1 cellular context compared by ENCODE assay signal in the genomic region with DNA sequence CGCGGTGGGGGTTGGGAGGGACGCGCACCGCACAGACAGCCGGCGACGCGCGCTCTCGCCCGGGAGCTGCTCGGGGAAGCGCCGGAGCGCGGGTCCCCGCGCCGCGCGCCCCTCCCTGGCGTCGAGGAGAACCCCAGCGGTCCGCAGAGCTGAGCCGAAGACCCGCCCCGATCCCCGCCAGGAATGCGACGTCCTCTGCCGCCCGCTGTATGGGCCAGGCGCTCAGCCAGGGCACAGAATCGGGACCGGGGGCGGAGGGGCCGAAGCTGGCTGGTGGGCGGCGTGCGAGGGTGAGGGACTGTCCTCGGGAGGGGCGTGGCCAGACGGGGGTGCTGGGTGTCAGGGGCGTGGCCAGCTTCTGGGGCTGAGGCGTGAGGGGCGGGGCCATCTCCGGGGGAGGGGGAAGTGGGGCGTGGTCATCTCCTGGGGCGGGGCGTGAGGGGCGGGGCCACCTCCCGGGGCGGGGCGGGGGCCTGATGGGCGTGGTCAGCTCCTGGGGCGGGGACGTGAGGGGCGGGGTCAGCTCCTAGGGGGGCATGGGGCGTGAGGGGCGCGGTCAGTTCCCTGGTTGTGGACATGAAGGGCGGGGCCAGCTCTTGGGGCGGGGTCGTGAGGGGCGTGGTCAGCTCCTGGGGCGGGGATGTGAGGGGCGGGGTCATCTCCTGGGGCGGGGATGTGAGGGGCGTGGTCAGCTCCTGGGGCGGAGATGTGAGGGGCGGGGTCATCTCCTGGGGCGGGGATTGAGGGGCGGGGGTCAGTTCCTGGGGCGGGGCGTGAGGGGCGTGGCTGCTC.
TF ChIP-seq lines count a peak whose summit lies in the region.

No MANE protein-coding gene starts in this region.

TF ChIP-seq in K562, 482 proteins besides CTCF, POLR2A, EP300 and RAD21 (continued from another document and continues in another):
- no peak for TF ChIP-seq NCOA2 (IDR thresholded peaks at IDR 0.05; ENCODE audit: partially characterized antibody in 2 of 2)
- TF ChIP-seq GATA2 (CRISPR knock-in tag; IDR thresholded peaks at IDR 0.05) = no peak
- TF ChIP-seq RBM22 (IDR thresholded peaks at IDR 0.05; ENCODE audit: low read depth, low read length, poor library complexity, severe bottlenecking) = no peak
- no peak for TF ChIP-seq RUNX1 (IDR thresholded peaks at IDR 0.05; ENCODE audit: low read depth)
- TF ChIP-seq, protein P1, sequence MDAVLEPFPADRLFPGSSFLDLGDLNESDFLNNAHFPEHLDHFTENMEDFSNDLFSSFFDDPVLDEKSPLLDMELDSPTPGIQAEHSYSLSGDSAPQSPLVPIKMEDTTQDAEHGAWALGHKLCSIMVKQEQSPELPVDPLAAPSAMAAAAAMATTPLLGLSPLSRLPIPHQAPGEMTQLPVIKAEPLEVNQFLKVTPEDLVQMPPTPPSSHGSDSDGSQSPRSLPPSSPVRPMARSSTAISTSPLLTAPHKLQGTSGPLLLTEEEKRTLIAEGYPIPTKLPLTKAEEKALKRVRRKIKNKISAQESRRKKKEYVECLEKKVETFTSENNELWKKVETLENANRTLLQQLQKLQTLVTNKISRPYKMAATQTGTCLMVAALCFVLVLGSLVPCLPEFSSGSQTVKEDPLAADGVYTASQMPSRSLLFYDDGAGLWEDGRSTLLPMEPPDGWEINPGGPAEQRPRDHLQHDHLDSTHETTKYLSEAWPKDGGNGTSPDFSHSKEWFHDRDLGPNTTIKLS (IDR thresholded peaks at IDR 0.05; ENCODE audit: borderline replicate concordance, low read depth) = no peak
- TF ChIP-seq IRF2 (CRISPR knock-in tag; IDR thresholded peaks at IDR 0.05) = no peak
- TF ChIP-seq, protein P2, sequence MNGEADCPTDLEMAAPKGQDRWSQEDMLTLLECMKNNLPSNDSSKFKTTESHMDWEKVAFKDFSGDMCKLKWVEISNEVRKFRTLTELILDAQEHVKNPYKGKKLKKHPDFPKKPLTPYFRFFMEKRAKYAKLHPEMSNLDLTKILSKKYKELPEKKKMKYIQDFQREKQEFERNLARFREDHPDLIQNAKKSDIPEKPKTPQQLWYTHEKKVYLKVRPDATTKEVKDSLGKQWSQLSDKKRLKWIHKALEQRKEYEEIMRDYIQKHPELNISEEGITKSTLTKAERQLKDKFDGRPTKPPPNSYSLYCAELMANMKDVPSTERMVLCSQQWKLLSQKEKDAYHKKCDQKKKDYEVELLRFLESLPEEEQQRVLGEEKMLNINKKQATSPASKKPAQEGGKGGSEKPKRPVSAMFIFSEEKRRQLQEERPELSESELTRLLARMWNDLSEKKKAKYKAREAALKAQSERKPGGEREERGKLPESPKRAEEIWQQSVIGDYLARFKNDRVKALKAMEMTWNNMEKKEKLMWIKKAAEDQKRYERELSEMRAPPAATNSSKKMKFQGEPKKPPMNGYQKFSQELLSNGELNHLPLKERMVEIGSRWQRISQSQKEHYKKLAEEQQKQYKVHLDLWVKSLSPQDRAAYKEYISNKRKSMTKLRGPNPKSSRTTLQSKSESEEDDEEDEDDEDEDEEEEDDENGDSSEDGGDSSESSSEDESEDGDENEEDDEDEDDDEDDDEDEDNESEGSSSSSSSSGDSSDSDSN (IDR thresholded peaks at IDR 0.05; ENCODE audit: borderline replicate concordance in 1 of 2, low read depth in 2 of 2, low read length in 2 of 2) = no peak
- no peak for TF ChIP-seq OTX1 (CRISPR knock-in tag; IDR thresholded peaks at IDR 0.05)
- no peak for TF ChIP-seq HLTF (IDR thresholded peaks at IDR 0.05)
- TF ChIP-seq LARP7 (IDR thresholded peaks at IDR 0.05) = no peak
- TF ChIP-seq BHLHE40 (IDR thresholded peaks at IDR 0.05; ENCODE audit: low read length) = no peak
- TF ChIP-seq SMAD3 (CRISPR knock-in tag; conservative IDR thresholded peaks at IDR 0.05) = no peak
- no peak for TF ChIP-seq MYC (IDR thresholded peaks at IDR 0.05; ENCODE audit: low read depth, low read length)
- TF ChIP-seq MYC (CRISPR knock-in tag; IDR thresholded peaks at IDR 0.05; ENCODE audit: borderline replicate concordance, low read depth) = no peak
- TF ChIP-seq, protein P3, sequence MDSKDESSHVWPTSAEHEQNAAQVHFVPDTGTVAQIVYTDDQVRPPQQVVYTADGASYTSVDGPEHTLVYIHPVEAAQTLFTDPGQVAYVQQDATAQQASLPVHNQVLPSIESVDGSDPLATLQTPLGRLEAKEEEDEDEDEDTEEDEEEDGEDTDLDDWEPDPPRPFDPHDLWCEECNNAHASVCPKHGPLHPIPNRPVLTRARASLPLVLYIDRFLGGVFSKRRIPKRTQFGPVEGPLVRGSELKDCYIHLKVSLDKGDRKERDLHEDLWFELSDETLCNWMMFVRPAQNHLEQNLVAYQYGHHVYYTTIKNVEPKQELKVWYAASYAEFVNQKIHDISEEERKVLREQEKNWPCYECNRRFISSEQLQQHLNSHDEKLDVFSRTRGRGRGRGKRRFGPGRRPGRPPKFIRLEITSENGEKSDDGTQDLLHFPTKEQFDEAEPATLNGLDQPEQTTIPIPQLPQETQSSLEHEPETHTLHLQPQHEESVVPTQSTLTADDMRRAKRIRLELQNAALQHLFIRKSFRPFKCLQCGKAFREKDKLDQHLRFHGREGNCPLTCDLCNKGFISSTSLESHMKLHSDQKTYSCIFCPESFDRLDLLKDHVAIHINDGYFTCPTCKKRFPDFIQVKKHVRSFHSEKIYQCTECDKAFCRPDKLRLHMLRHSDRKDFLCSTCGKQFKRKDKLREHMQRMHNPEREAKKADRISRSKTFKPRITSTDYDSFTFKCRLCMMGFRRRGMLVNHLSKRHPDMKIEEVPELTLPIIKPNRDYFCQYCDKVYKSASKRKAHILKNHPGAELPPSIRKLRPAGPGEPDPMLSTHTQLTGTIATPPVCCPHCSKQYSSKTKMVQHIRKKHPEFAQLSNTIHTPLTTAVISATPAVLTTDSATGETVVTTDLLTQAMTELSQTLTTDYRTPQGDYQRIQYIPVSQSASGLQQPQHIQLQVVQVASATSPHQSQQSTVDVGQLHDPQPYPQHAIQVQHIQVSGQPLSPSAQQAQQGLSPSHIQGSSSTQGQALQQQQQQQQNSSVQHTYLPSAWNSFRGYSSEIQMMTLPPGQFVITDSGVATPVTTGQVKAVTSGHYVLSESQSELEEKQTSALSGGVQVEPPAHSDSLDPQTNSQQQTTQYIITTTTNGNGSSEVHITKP (IDR thresholded peaks at IDR 0.05; ENCODE audit: partially characterized antibody) = no peak
- TF ChIP-seq EZH2 (IDR thresholded peaks at IDR 0.05; ENCODE audit: borderline replicate concordance, low read depth, low read length) = no peak
- no peak for TF ChIP-seq SIN3B (IDR thresholded peaks at IDR 0.05; ENCODE audit: low read depth)
- no peak for TF ChIP-seq CHCHD3 (CRISPR knock-in tag; IDR thresholded peaks at IDR 0.05)
- TF ChIP-seq NCOR1 (IDR thresholded peaks at IDR 0.05) = no peak
- TF ChIP-seq ZKSCAN1 (IDR thresholded peaks at IDR 0.05; ENCODE audit: low read depth, low read length) = no peak
- TF ChIP-seq HNRNPH1 (optimal IDR thresholded peaks at IDR 0.05; ENCODE audit: low read depth, low read length) = no peak
- TF ChIP-seq NFIC (IDR thresholded peaks at IDR 0.05) = peak; percentile 82
- TF ChIP-seq ATF1 (CRISPR knock-in tag; IDR thresholded peaks at IDR 0.05) = no peak
- TF ChIP-seq ATF1 (tag; IDR thresholded peaks at IDR 0.05) = 0 out of 2 replicates have a peak, but pooled peaks have one; percentile 27
- no peak for TF ChIP-seq MTA1 (IDR thresholded peaks at IDR 0.05; ENCODE audit: borderline replicate concordance)
- 0 out of 2 replicates have a peak, but pooled peaks have one; percentile 72 for TF ChIP-seq MTA3 (IDR thresholded peaks at IDR 0.05; ENCODE audit: borderline replicate concordance)
- TF ChIP-seq ZNF699 (CRISPR knock-in tag; IDR thresholded peaks at IDR 0.05; ENCODE audit: insufficient replicate concordance) = no peak
- no peak for TF ChIP-seq ZNF316 (IDR thresholded peaks at IDR 0.05)
- TF ChIP-seq PML (IDR thresholded peaks at IDR 0.05; ENCODE audit: low read length) = no peak
- TF ChIP-seq TRIM28 (IDR thresholded peaks at IDR 0.05) = no peak
- TF ChIP-seq, protein P4, sequence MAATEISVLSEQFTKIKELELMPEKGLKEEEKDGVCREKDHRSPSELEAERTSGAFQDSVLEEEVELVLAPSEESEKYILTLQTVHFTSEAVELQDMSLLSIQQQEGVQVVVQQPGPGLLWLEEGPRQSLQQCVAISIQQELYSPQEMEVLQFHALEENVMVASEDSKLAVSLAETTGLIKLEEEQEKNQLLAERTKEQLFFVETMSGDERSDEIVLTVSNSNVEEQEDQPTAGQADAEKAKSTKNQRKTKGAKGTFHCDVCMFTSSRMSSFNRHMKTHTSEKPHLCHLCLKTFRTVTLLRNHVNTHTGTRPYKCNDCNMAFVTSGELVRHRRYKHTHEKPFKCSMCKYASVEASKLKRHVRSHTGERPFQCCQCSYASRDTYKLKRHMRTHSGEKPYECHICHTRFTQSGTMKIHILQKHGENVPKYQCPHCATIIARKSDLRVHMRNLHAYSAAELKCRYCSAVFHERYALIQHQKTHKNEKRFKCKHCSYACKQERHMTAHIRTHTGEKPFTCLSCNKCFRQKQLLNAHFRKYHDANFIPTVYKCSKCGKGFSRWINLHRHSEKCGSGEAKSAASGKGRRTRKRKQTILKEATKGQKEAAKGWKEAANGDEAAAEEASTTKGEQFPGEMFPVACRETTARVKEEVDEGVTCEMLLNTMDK (IDR thresholded peaks at IDR 0.05; ENCODE audit: borderline replicate concordance, insufficient read depth, low read depth, low read length, poor library complexity, severe bottlenecking) = no peak
- peak; percentile 64; the same call in 1 of the 2 replicates for TF ChIP-seq RB1 (IDR thresholded peaks at IDR 0.05; ENCODE audit: low read depth)
- TF ChIP-seq JUNB (CRISPR knock-in tag; conservative IDR thresholded peaks at IDR 0.05) = no peak
- no peak for TF ChIP-seq SREBF1 (IDR thresholded peaks at IDR 0.05; ENCODE audit: borderline replicate concordance, low read depth, low read length)
- no peak for TF ChIP-seq BCL6 (CRISPR knock-in tag; IDR thresholded peaks at IDR 0.05)
- TF ChIP-seq SETDB1 (IDR thresholded peaks at IDR 0.05; ENCODE audit: low read length) = no peak
- no peak for TF ChIP-seq LCOR (CRISPR knock-in tag; IDR thresholded peaks at IDR 0.05)
- TF ChIP-seq, protein P5, sequence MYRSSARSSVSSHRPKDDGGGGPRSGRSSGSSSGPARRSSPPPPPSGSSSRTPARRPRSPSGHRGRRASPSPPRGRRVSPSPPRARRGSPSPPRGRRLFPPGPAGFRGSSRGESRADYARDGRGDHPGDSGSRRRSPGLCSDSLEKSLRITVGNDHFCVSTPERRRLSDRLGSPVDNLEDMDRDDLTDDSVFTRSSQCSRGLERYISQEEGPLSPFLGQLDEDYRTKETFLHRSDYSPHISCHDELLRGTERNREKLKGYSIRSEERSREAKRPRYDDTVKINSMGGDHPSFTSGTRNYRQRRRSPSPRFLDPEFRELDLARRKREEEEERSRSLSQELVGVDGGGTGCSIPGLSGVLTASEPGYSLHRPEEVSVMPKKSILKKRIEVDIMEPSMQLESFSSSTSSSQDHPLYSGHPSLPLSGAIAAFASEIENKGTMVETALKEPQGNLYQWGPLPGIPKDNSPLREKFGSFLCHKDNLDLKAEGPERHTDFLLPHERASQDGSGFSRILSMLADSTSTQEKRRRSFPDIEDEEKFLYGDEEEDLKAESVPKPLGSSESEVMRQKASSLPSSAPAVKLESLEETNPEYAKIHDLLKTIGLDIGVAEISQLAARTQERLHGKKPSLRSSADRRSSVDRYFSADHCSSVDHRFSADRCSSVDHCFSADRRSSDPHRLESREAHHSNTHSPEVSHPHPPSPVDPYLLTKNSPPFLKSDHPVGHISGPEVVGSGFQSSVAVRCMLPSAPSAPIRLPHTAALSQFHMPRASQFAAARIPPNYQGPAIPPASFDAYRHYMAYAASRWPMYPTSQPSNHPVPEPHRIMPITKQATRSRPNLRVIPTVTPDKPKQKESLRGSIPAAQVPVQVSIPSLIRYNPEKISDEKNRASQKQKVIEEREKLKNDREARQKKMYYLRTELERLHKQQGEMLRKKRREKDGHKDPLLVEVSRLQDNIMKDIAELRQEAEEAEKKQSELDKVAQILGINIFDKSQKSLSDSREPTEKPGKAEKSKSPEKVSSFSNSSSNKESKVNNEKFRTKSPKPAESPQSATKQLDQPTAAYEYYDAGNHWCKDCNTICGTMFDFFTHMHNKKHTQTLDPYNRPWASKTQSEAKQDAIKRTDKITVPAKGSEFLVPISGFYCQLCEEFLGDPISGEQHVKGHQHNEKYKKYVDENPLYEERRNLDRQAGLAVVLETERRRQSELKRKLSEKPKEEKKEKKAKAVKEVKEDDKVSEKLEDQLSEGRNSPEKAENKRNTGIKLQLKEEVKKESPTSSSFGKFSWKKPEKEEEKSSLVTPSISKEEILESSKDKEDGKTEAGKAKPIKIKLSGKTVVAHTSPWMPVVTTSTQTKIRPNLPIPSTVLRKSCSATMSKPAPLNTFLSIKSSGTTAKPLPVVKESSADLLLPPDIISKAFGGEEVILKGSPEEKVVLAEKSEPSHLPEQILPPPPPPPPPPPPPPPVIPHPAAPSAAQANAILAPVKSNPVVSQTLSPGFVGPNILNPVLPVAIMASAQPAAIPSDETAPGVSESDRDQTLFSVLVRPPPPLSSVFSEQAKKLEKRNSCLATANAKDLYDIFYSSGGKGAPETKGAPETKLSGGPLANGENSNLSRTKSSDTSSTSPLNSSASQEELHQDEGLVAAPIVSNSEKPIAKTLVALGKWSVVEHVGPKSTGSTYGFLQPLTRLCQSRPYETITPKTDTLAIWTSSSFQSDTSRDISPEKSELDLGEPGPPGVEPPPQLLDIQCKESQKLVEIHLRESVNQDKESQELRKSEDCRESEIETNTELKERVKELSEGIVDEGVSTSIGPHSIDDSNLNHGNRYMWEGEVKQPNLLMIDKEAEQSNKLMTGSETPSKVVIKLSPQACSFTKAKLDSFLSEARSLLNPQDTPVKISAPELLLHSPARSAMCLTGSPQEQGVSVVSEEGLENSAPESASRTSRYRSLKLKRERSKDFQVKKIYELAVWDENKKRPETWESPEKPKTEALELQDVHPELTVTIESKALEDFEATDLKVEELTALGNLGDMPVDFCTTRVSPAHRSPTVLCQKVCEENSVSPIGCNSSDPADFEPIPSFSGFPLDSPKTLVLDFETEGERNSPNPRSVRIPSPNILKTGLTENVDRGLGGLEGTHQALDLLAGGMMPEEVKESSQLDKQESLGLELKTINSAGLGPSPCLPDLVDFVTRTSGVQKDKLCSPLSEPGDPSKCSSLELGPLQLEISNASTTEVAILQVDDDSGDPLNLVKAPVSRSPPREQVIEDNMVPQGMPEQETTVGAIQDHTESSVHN (IDR thresholded peaks at IDR 0.05; ENCODE audit: borderline replicate concordance in 1 of 2, low read depth in 1 of 2) = no peak
- no peak for TF ChIP-seq POLR2AphosphoS5 (IDR thresholded peaks at IDR 0.05; ENCODE audit: control insufficient read depth, insufficient read depth, low read depth, low read length)
- TF ChIP-seq, protein P6, sequence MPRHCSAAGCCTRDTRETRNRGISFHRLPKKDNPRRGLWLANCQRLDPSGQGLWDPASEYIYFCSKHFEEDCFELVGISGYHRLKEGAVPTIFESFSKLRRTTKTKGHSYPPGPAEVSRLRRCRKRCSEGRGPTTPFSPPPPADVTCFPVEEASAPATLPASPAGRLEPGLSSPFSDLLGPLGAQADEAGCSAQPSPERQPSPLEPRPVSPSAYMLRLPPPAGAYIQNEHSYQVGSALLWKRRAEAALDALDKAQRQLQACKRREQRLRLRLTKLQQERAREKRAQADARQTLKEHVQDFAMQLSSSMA (CRISPR knock-in tag; IDR thresholded peaks at IDR 0.05) = no peak
- no peak for TF ChIP-seq NR3C1 (CRISPR knock-in tag; IDR thresholded peaks at IDR 0.05)
- TF ChIP-seq NR2C1 (IDR thresholded peaks at IDR 0.05) = no peak
- TF ChIP-seq NR2C1 (tag; IDR thresholded peaks at IDR 0.05) = no peak
- no peak for TF ChIP-seq CBX3 (IDR thresholded peaks at IDR 0.05; ENCODE audit: borderline replicate concordance in 1 of 2, low read length in 2 of 2)
- TF ChIP-seq ZFPM2 (CRISPR knock-in tag; IDR thresholded peaks at IDR 0.05) = no peak
- no peak for TF ChIP-seq TARDBP (IDR thresholded peaks at IDR 0.05)
- no peak for TF ChIP-seq SRSF1 (IDR thresholded peaks at IDR 0.05; ENCODE audit: low read depth, low read length)
- no peak for TF ChIP-seq BDP1 (IDR thresholded peaks at IDR 0.05; ENCODE audit: insufficient read depth, insufficient read length)
- TF ChIP-seq BCOR (IDR thresholded peaks at IDR 0.05) = no peak
